ENCODE assay signal across 35 cellular contexts in genomic region chr5:41983284-41983683, GRCh38.
"Had no signal": no experiment of that assay in that cellular context is flagged by ENCODE, and none has a peak within 500 bp of the region (broad histone marks: within the 10 kb centered on the region; RNA-seq: fewer than 3 reads in every experiment).

No MANE protein-coding gene starts in this region.

- H3K4me3 ChIP-seq: MG63 had no signal

- H3K9me3 ChIP-seq: MG63 had no signal

- DNase-seq: Karpas-422, Kasumi-1, MG63, MM.1S, MV-4-11, NCI-H1048, NCI-H1092, NCI-H1092 treated with DMSO at 0.1 percent for 48 hours, NCI-H1105, NCI-H1105 treated with DMSO at 0.1 percent for 48 hours, NCI-H1417, NCI-H1417 treated with DMSO at 0.1 percent for 48 hours, NCI-H1436, NCI-H1436 treated with DMSO at 0.1 percent for 48 hours, NCI-H146, NCI-H1694, NCI-H1694 treated with DMSO at 0.1 percent for 48 hours, NCI-H187, NCI-H187 treated with DMSO at 0.1 percent for 48 hours, NCI-H1930, NCI-H2029, NCI-H2029 treated with DMSO at 0.1 percent for 48 hours, NCI-H2081, NCI-H2081 treated with DMSO at 0.1 percent for 48 hours, NCI-H2107, NCI-H2171, NCI-H2171 treated with DMSO at 0.1 percent for 48 hours, NCI-H2227 treated with DMSO at 0.1 percent for 48 hours, NCI-H226, NCI-H345, NCI-H446, NCI-H446 treated with DMSO at 0.1 percent for 48 hours, NCI-H510A, NCI-H510A treated with DMSO at 0.1 percent for 48 hours, NCI-H524 had no signal

- H3K36me3 ChIP-seq: MG63 had no signal
